In the genomic region with DNA sequence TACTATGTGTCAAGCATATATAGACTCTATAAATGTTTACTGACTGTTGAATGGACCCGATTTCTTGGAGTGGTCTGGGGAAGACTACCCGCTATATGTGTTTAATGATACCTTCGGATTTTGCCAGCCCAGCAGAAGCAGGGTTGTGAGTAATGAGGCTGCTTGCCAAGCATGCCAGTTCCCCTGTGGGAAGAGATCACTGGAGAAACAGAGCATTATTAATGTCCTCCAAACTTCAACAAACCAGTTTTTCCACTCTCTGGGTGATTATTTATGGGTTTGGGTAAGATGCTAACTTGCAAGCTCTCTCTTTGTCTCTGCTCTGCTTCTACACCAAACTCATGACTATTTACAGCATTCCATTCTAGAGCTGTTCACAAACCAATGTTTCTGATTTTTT, we compare ENCODE assay signal across 14 cellular contexts. TPM values are rescaled to one million over a fixed set of nuclear protein-coding genes. Genes with fewer than 3 reads are reported as not detected.
DNase-seq lines count a peak whose midpoint lies in the region; ATAC-seq and TF ChIP-seq lines count a peak whose summit lies in the region.
"Had no signal": no experiment of that assay in that cellular context is flagged by ENCODE, and none has a peak within 500 bp of the region (broad histone marks: within the 10 kb centered on the region; RNA-seq: fewer than 3 reads in every experiment).

No MANE protein-coding gene starts in this region.

- peak; percentile 91 for ATAC-seq in foreskin keratinocyte
- ATAC-seq: stimulated activated naive CD8-positive, alpha-beta T cell treated with anti-CD3 and anti-CD28 coated beads, Interleukin-15, amount 100 ng/mL, for 72 hours had no signal

- TF ChIP-seq CTCF in foreskin keratinocyte (conservative IDR thresholded peaks at IDR 0.05), result no peak

- H3K4me1 ChIP-seq in HUES48 (ENCODE audit: control insufficient read depth, insufficient read depth, low read length), result peaks cover 49% of the 10 kb centered on the region
- H3K4me1 ChIP-seq in foreskin keratinocyte, result peaks cover 36% of the 10 kb centered on the region
- H3K4me1 ChIP-seq: BLaER1 treated with 17β-estradiol and CSF1 and Interleukin-3, amounts not matched to agents 10 nM and 100 nM; right atrium auricular region had no signal

- H3K27ac ChIP-seq in HUES48 (ENCODE audit: low read depth, low read length) (no peak overlapping the region), foreskin keratinocyte (peak overlapping the region; percentile 29), skin epidermis (peak overlapping the region in 12 of 21 experiments; percentile 10 to 70 (median 44))
- H3K27ac ChIP-seq: BLaER1 treated with 17β-estradiol and CSF1 and Interleukin-3, amounts not matched to agents 10 nM and 100 nM; right atrium auricular region had no signal

- H3K9me3 ChIP-seq in HUES48 (ENCODE audit: control insufficient read depth, insufficient read depth, low read length), result no peaks in the 10 kb centered on the region
- H3K9me3 ChIP-seq: right atrium auricular region had no signal

- DNase-seq in NCI-H748 treated with DMSO at 0.1 percent for 48 hours (lab: John Stamatoyannopoulos, UW) (peak; percentile 54), foreskin keratinocyte (peak; percentile 89 to 96), anterior cingulate cortex (lab: John Stamatoyannopoulos, UW) (no peak)
- no peak for DNase-seq in activated CD4-positive, alpha-beta T cell treated with anti-CD3 and anti-CD28 coated beads, Interleukin-2, amount 50 U/mL, for 1 hour
- no peak for DNase-seq in stimulated activated CD4-positive, alpha-beta T cell treated with anti-CD3 and anti-CD28 coated beads, Interleukin-4, amount 100 ng/mL, for 24 hours
- DNase-seq: activated B cell treated with CpG ODN at 0.5 μM for 24 hours; activated CD8-positive, alpha-beta memory T cell treated with anti-CD3 and anti-CD28 coated beads, Interleukin-2, amount 50 U/mL, for 48 hours; immature natural killer cell; NCI-H1092 treated with DMSO at 0.1 percent for 48 hours; stimulated activated naive CD8-positive, alpha-beta T cell treated with anti-CD3 and anti-CD28 coated beads, Interleukin-15, amount 100 ng/mL, for 72 hours had no signal

- H3K4me3 ChIP-seq in HUES48 (ENCODE audit: low read depth, low read length) (peak overlapping the region; percentile 33; the same call in 1 of the 2 replicates), skin epidermis (no peak overlapping the region)
- H3K4me3 ChIP-seq: BLaER1 treated with 17β-estradiol and CSF1 and Interleukin-3, amounts not matched to agents 10 nM and 100 nM; right atrium auricular region had no signal

- H3K9ac ChIP-seq in HUES48 (ENCODE audit: low read depth, low read length), result no peak overlapping the region; the same call in 1 of the 2 replicates
- H3K9ac ChIP-seq: BLaER1 treated with 17β-estradiol and CSF1 and Interleukin-3, amounts not matched to agents 10 nM and 100 nM had no signal

- H3K27me3 ChIP-seq in HUES48 (ENCODE audit: control insufficient read depth, insufficient read depth, low read length), result no peaks in the 10 kb centered on the region
- H3K27me3 ChIP-seq in foreskin keratinocyte, result no peaks in the 10 kb centered on the region
- H3K27me3 ChIP-seq: BLaER1 treated with 17β-estradiol and CSF1 and Interleukin-3, amounts not matched to agents 10 nM and 100 nM; right atrium auricular region had no signal

- no peaks in the 10 kb centered on the region for H3K36me3 ChIP-seq in HUES48 (ENCODE audit: control insufficient read depth, insufficient read depth, low read length)
- H3K36me3 ChIP-seq: BLaER1 treated with 17β-estradiol and CSF1 and Interleukin-3, amounts not matched to agents 10 nM and 100 nM; right atrium auricular region had no signal

RNA-seq across cellular contexts. Expression of gene PHGDH, which starts 25.1 kb away (rescaled TPM):
- total RNA-seq in foreskin keratinocyte, result 104 and 195 TPM in 2 replicates
- polyA plus RNA-seq in foreskin keratinocyte, result 121 and 247 TPM in 2 replicates

RNA-seq across cellular contexts. Expression of gene ZNF697, which starts 38.6 kb away (rescaled TPM):
- 6.7 and 7.7 TPM in 2 replicates for total RNA-seq in foreskin keratinocyte
- polyA plus RNA-seq in foreskin keratinocyte, result 2.1 TPM in 2 replicates
- polyA plus RNA-seq: immature natural killer cell had no signal

Comparison
In these comparisons a context has a peak if more than half of its experiments do, and no peak if none do; other contexts are left out.
1. DNase-seq: peak in NCI-H748 treated with DMSO at 0.1 percent for 48 hours (single experiment) and foreskin keratinocyte (2 of 2); none in anterior cingulate cortex (0 of 58), activated CD4-positive, alpha-beta T cell treated with anti-CD3 and anti-CD28 coated beads, Interleukin-2, amount 50 U/mL, for 1 hour (single experiment) and stimulated activated CD4-positive, alpha-beta T cell treated with anti-CD3 and anti-CD28 coated beads, Interleukin-4, amount 100 ng/mL, for 24 hours (single experiment).